Comparison of ENCODE assay signal across 2 cellular contexts in the genomic region with DNA sequence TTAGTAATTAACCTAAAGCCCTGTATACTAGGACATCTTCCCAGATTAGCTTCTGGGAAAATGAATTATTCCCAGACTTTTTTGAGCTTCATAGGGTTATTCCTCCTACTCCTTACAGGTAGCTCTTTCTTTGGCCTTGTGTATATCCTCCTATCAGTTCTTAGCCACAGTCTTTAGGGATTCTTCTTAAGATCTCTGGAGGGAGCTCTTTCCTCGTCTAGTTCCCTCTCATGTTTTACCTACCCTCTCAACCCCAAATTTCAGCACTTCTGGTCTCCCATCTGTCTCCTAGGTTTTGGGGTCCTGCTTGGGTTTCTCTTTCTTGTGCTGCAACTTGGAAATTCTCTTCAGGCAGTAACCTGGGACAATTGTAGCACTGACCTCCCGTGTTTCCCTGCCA.
TF ChIP-seq lines count a peak whose summit lies in the region.

No MANE protein-coding gene starts in this region.

TF ChIP-seq in liver, 16 proteins besides CTCF, POLR2A, EP300 and RAD21 (continued from another document):
- TF ChIP-seq, protein P1, sequence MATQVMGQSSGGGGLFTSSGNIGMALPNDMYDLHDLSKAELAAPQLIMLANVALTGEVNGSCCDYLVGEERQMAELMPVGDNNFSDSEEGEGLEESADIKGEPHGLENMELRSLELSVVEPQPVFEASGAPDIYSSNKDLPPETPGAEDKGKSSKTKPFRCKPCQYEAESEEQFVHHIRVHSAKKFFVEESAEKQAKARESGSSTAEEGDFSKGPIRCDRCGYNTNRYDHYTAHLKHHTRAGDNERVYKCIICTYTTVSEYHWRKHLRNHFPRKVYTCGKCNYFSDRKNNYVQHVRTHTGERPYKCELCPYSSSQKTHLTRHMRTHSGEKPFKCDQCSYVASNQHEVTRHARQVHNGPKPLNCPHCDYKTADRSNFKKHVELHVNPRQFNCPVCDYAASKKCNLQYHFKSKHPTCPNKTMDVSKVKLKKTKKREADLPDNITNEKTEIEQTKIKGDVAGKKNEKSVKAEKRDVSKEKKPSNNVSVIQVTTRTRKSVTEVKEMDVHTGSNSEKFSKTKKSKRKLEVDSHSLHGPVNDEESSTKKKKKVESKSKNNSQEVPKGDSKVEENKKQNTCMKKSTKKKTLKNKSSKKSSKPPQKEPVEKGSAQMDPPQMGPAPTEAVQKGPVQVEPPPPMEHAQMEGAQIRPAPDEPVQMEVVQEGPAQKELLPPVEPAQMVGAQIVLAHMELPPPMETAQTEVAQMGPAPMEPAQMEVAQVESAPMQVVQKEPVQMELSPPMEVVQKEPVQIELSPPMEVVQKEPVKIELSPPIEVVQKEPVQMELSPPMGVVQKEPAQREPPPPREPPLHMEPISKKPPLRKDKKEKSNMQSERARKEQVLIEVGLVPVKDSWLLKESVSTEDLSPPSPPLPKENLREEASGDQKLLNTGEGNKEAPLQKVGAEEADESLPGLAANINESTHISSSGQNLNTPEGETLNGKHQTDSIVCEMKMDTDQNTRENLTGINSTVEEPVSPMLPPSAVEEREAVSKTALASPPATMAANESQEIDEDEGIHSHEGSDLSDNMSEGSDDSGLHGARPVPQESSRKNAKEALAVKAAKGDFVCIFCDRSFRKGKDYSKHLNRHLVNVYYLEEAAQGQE (IDR thresholded peaks at IDR 0.05) = no peak
- TF ChIP-seq SP1 (IDR thresholded peaks at IDR 0.05) (no peak), HNF4A (conservative IDR thresholded peaks at IDR 0.05) (no peak), JUND (IDR thresholded peaks at IDR 0.05) (no peak), HNF4G (IDR thresholded peaks at IDR 0.05) (no peak), YY1 (IDR thresholded peaks at IDR 0.05) (no peak), NR2F2 (IDR thresholded peaks at IDR 0.05) (no peak)
- TF ChIP-seq, protein P2, sequence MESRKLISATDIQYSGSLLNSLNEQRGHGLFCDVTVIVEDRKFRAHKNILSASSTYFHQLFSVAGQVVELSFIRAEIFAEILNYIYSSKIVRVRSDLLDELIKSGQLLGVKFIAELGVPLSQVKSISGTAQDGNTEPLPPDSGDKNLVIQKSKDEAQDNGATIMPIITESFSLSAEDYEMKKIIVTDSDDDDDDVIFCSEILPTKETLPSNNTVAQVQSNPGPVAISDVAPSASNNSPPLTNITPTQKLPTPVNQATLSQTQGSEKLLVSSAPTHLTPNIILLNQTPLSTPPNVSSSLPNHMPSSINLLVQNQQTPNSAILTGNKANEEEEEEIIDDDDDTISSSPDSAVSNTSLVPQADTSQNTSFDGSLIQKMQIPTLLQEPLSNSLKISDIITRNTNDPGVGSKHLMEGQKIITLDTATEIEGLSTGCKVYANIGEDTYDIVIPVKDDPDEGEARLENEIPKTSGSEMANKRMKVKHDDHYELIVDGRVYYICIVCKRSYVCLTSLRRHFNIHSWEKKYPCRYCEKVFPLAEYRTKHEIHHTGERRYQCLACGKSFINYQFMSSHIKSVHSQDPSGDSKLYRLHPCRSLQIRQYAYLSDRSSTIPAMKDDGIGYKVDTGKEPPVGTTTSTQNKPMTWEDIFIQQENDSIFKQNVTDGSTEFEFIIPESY (IDR thresholded peaks at IDR 0.05) = no peak
- TF ChIP-seq, protein P3, sequence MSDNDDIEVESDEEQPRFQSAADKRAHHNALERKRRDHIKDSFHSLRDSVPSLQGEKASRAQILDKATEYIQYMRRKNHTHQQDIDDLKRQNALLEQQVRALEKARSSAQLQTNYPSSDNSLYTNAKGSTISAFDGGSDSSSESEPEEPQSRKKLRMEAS (IDR thresholded peaks at IDR 0.05) = no peak

TF ChIP-seq in HepG2, 621 proteins besides CTCF, POLR2A, EP300 and RAD21 (continued from another document):
- TF ChIP-seq, protein P4, sequence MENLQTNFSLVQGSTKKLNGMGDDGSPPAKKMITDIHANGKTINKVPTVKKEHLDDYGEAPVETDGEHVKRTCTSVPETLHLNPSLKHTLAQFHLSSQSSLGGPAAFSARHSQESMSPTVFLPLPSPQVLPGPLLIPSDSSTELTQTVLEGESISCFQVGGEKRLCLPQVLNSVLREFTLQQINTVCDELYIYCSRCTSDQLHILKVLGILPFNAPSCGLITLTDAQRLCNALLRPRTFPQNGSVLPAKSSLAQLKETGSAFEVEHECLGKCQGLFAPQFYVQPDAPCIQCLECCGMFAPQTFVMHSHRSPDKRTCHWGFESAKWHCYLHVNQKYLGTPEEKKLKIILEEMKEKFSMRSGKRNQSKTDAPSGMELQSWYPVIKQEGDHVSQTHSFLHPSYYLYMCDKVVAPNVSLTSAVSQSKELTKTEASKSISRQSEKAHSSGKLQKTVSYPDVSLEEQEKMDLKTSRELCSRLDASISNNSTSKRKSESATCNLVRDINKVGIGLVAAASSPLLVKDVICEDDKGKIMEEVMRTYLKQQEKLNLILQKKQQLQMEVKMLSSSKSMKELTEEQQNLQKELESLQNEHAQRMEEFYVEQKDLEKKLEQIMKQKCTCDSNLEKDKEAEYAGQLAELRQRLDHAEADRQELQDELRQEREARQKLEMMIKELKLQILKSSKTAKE (CRISPR knock-in tag; IDR thresholded peaks at IDR 0.05; ENCODE audit: borderline replicate concordance) = no peak
- TF ChIP-seq EZH2 (conservative IDR thresholded peaks at IDR 0.05; ENCODE audit: low read depth, low read length) (no peak), SRY (CRISPR knock-in tag; IDR thresholded peaks at IDR 0.05) (no peak), FOXC1 (CRISPR knock-in tag; IDR thresholded peaks at IDR 0.05; ENCODE audit: borderline replicate concordance) (no peak), FOXK1 (CRISPR knock-in tag; IDR thresholded peaks at IDR 0.05; ENCODE audit: borderline replicate concordance, low read depth) (no peak), KMT2B (CRISPR knock-in tag; IDR thresholded peaks at IDR 0.05) (no peak), REPIN1 (CRISPR knock-in tag; IDR thresholded peaks at IDR 0.05; ENCODE audit: borderline replicate concordance, low read depth) (no peak)
- TF ChIP-seq, protein P5, sequence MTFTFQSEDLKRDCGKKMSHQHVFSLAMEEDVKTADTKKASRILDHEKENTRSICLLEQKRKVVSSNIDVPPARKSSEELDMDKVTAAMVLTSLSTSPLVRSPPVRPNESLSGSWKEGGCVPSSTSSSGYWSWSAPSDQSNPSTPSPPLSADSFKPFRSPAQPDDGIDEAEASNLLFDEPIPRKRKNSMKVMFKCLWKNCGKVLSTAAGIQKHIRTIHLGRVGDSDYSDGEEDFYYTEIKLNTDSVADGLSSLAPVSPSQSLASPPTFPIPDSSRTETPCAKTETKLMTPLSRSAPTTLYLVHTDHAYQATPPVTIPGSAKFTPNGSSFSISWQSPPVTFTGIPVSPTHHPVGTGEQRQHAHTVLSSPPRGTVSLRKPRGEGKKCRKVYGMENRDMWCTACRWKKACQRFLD (CRISPR knock-in tag; IDR thresholded peaks at IDR 0.05; ENCODE audit: borderline replicate concordance) = no peak
- TF ChIP-seq, protein P6, sequence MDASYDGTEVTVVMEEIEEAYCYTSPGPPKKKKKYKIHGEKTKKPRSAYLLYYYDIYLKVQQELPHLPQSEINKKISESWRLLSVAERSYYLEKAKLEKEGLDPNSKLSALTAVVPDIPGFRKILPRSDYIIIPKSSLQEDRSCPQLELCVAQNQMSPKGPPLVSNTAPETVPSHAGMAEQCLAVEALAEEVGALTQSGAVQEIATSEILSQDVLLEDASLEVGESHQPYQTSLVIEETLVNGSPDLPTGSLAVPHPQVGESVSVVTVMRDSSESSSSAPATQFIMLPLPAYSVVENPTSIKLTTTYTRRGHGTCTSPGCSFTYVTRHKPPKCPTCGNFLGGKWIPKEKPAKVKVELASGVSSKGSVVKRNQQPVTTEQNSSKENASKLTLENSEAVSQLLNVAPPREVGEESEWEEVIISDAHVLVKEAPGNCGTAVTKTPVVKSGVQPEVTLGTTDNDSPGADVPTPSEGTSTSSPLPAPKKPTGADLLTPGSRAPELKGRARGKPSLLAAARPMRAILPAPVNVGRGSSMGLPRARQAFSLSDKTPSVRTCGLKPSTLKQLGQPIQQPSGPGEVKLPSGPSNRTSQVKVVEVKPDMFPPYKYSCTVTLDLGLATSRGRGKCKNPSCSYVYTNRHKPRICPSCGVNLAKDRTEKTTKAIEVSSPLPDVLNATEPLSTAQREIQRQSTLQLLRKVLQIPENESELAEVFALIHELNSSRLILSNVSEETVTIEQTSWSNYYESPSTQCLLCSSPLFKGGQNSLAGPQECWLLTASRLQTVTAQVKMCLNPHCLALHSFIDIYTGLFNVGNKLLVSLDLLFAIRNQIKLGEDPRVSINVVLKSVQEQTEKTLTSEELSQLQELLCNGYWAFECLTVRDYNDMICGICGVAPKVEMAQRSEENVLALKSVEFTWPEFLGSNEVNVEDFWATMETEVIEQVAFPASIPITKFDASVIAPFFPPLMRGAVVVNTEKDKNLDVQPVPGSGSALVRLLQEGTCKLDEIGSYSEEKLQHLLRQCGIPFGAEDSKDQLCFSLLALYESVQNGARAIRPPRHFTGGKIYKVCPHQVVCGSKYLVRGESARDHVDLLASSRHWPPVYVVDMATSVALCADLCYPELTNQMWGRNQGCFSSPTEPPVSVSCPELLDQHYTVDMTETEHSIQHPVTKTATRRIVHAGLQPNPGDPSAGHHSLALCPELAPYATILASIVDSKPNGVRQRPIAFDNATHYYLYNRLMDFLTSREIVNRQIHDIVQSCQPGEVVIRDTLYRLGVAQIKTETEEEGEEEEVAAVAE (CRISPR knock-in tag; IDR thresholded peaks at IDR 0.05; ENCODE audit: borderline replicate concordance) = no peak
TF ChIP-seq in HepG2: peak in this region for 0.
